In the genomic region with DNA sequence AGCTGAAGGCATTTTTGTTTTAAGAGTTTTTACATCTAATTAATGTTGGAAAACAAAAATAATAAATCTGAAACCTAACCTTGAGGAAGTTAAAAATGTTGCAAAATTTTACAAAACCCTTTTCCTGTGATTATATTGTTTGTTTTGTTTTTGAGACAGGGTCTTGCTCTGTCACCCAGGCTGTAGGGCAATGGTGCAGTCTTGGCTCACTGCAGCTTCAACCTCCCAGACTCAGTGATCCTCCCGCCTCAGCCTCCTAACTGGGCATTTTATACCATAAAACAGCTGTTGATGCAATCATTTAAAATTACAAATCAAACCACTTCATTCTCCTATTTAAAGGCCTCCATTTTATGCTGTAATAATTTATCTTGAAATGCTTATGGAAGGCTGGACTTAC, we compare ENCODE assay signal across 9 cellular contexts. TPM values are rescaled to one million over a fixed set of nuclear protein-coding genes. Genes with fewer than 3 reads are reported as not detected.
DNase-seq lines count a peak whose midpoint lies in the region; ATAC-seq and TF ChIP-seq lines count a peak whose summit lies in the region.
"Had no signal": no experiment of that assay in that cellular context is flagged by ENCODE, and none has a peak within 500 bp of the region (broad histone marks: within the 10 kb centered on the region; RNA-seq: fewer than 3 reads in every experiment).

No MANE protein-coding gene starts in this region.

- TF ChIP-seq EP300 in SK-N-SH (IDR thresholded peaks at IDR 0.05; ENCODE audit: borderline replicate concordance in 1 of 2, low read depth in 1 of 2, low read length in 1 of 2), result no peak

- H2AFZ ChIP-seq in osteoblast (ENCODE audit: low read length) (peak overlapping the region; percentile 64), SK-N-SH (ENCODE audit: low read depth) (no peak overlapping the region)

- H3K27me3 ChIP-seq in dorsolateral prefrontal cortex, result no peaks in the 10 kb centered on the region
- H3K27me3 ChIP-seq in osteoblast (ENCODE audit: insufficient read depth, low read length), result no peaks in the 10 kb centered on the region
- H3K27me3 ChIP-seq in SK-N-SH (ENCODE audit: insufficient read depth), result no peaks in the 10 kb centered on the region

- H3K36me3 Mint-ChIP-seq in stimulated activated naive CD8-positive, alpha-beta T cell treated with anti-CD3 and anti-CD28 coated beads, Interleukin-15, Interleukin-2, amounts not matched to agents 100 ng/mL and 50 ng/mL, for 24 hours (ENCODE audit: low read depth), result peaks cover 16% of the 10 kb centered on the region

- H3K27me3 Mint-ChIP-seq in stimulated activated naive CD8-positive, alpha-beta T cell treated with anti-CD3 and anti-CD28 coated beads, Interleukin-15, Interleukin-2, amounts not matched to agents 100 ng/mL and 50 ng/mL, for 24 hours, result no peaks in the 10 kb centered on the region
- H3K27me3 Mint-ChIP-seq in stimulated activated naive CD8-positive, alpha-beta T cell treated with anti-CD3 and anti-CD28 coated beads, Interleukin-15, amount 100 ng/mL, for 72 hours, result no peaks in the 10 kb centered on the region

- ATAC-seq in stimulated activated naive CD8-positive, alpha-beta T cell treated with anti-CD3 and anti-CD28 coated beads, Interleukin-15, amount 100 ng/mL, for 72 hours, result no peak

- H3K4me3 ChIP-seq in dorsolateral prefrontal cortex (peak overlapping the region in 55 of 59 donors; percentile 70 to 100 (median 94)), osteoblast (ENCODE audit: insufficient read depth, low read length) (no peak overlapping the region), SK-N-SH (ENCODE audit: low read depth in 2 of 2, low read length in 1 of 2) (no peak overlapping the region)

- H3K4me3 Mint-ChIP-seq in stimulated activated naive CD8-positive, alpha-beta T cell treated with anti-CD3 and anti-CD28 coated beads, Interleukin-15, Interleukin-2, amounts not matched to agents 100 ng/mL and 50 ng/mL, for 24 hours, result no peak overlapping the region
- H3K4me3 Mint-ChIP-seq in stimulated activated naive CD8-positive, alpha-beta T cell treated with anti-CD3 and anti-CD28 coated beads, Interleukin-15, amount 100 ng/mL, for 72 hours, result no peak overlapping the region

- intact Hi-C loops in dorsolateral prefrontal cortex (cut with DNase I), result loop anchor here in 1 of 2 donors (1.0 to 10.0 kb wide), 3 partner anchors 55 to 301 kb away; partner anchors contain the start of genes MAPRE2 and ZSCAN30

- H3K9me3 ChIP-seq in osteoblast (ENCODE audit: low read depth, low read length) (no peaks in the 10 kb centered on the region), SK-N-SH (no peaks in the 10 kb centered on the region)

- 78% methylated on average over 1 of the region's 1 CpG for WGBS in SK-N-SH (ENCODE audit: low lambda C conversion rate)

- peak overlapping the region; percentile 16 for H3K27ac Mint-ChIP-seq in stimulated activated naive CD8-positive, alpha-beta T cell treated with anti-CD3 and anti-CD28 coated beads, Interleukin-15, Interleukin-2, amounts not matched to agents 100 ng/mL and 50 ng/mL, for 24 hours
- H3K27ac Mint-ChIP-seq in stimulated activated naive CD8-positive, alpha-beta T cell treated with anti-CD3 and anti-CD28 coated beads, Interleukin-15, amount 100 ng/mL, for 72 hours, result no peak overlapping the region

- CTCF ChIA-PET in SK-N-SH (lab: Yijun Ruan, JAX), result interaction anchor here (1.1 to 3.8 kb wide), 3 partner anchors 9 to 114 kb away, joined by 5 to 28 read pairs (median 5); no protein-coding TSS in a partner anchor

- no peaks in the 10 kb centered on the region for H3F3A ChIP-seq in SK-N-SH (replicated peaks; ENCODE audit: insufficient read depth)

- peaks cover 30% of the 10 kb centered on the region for H4K20me1 ChIP-seq in osteoblast (ENCODE audit: insufficient read depth, low read length)
- H4K20me1 ChIP-seq in SK-N-SH (ENCODE audit: insufficient read depth), result peaks cover 28% of the 10 kb centered on the region

- H3K27ac ChIP-seq in dorsolateral prefrontal cortex (peak overlapping the region; percentile 93 to 100 (median 100)), osteoblast (ENCODE audit: low read depth, low read length) (no peak overlapping the region), SK-N-SH (ENCODE audit: low read depth in 2 of 2, low read length in 1 of 2) (no peak overlapping the region)

- no peak for TF ChIP-seq RAD21 in SK-N-SH (IDR thresholded peaks at IDR 0.05; ENCODE audit: low read length)

- POLR2A ChIA-PET in SK-N-SH (lab: Yijun Ruan, JAX), result no interaction called here

- DNase-seq in stimulated activated naive CD8-positive, alpha-beta T cell treated with anti-CD3 and anti-CD28 coated beads, Interleukin-15, amount 100 ng/mL, for 72 hours, result no peak
- DNase-seq in dorsolateral prefrontal cortex (no peak), osteoblast (ENCODE audit: insufficient read length, low spot score, missing footprints) (no peak), GM13976 (ENCODE audit: low spot score) (no peak), SK-N-SH (no peak), NCI-H1092 treated with DMSO at 0.1 percent for 48 hours (lab: John Stamatoyannopoulos, UW) (no peak), NCI-H510A (lab: John Stamatoyannopoulos, UW) (no peak)
- DNase-seq: activated CD4-positive, alpha-beta T cell treated with anti-CD3 and anti-CD28 coated beads, Interleukin-2, amount 50 U/mL, for 4 hours had no signal

- TF ChIP-seq CTCF in dorsolateral prefrontal cortex (IDR thresholded peaks at IDR 0.05 in 54 of 56, conservative IDR thresholded peaks at IDR 0.05 in 2 of 56; ENCODE audit: low read depth in 1 of 56, partially characterized antibody in 56 of 56) (no peak), osteoblast (IDR thresholded peaks at IDR 0.05; ENCODE audit: extremely low read depth, low read depth, low read length) (no peak), GM13976 (IDR thresholded peaks at IDR 0.05; ENCODE audit: borderline replicate concordance, control extremely low read depth, extremely low read depth, insufficient read depth, missing control alignments) (no peak), SK-N-SH (IDR thresholded peaks at IDR 0.05) (no peak)

- H3K79me2 ChIP-seq in osteoblast (ENCODE audit: insufficient read depth, low read length), result peaks cover 38% of the 10 kb centered on the region
- peaks cover 41% of the 10 kb centered on the region for H3K79me2 ChIP-seq in SK-N-SH (ENCODE audit: insufficient read depth)

- peaks cover 40% of the 10 kb centered on the region for H3K4me1 Mint-ChIP-seq in stimulated activated naive CD8-positive, alpha-beta T cell treated with anti-CD3 and anti-CD28 coated beads, Interleukin-15, Interleukin-2, amounts not matched to agents 100 ng/mL and 50 ng/mL, for 24 hours (ENCODE audit: low read depth)
- H3K4me1 Mint-ChIP-seq in stimulated activated naive CD8-positive, alpha-beta T cell treated with anti-CD3 and anti-CD28 coated beads, Interleukin-15, amount 100 ng/mL, for 72 hours, result peaks cover 36% of the 10 kb centered on the region

- no peak overlapping the region for H3K9ac ChIP-seq in SK-N-SH

- H3K9me3 Mint-ChIP-seq in stimulated activated naive CD8-positive, alpha-beta T cell treated with anti-CD3 and anti-CD28 coated beads, Interleukin-15, Interleukin-2, amounts not matched to agents 100 ng/mL and 50 ng/mL, for 24 hours, result no peaks in the 10 kb centered on the region
- H3K9me3 Mint-ChIP-seq in stimulated activated naive CD8-positive, alpha-beta T cell treated with anti-CD3 and anti-CD28 coated beads, Interleukin-15, amount 100 ng/mL, for 72 hours, result no peaks in the 10 kb centered on the region

- H3K4me2 ChIP-seq in osteoblast (ENCODE audit: insufficient read depth, low read length) (peak overlapping the region; percentile 97), SK-N-SH (no peak overlapping the region)

- H3K4me1 ChIP-seq in osteoblast (ENCODE audit: insufficient read depth, low read length) (peaks cover 18% of the 10 kb centered on the region), SK-N-SH (ENCODE audit: control insufficient read depth in 1 of 2, insufficient read depth in 2 of 2, low read depth in 1 of 2, low read length in 1 of 2) (peaks cover 0 to 15% of the 10 kb centered on the region in 2 experiments; a peak in 3 of 4 replicates)

- no peaks in the 10 kb centered on the region for H3K36me3 ChIP-seq in osteoblast (ENCODE audit: insufficient read depth, low read length)
- peaks cover 7 to 22% of the 10 kb centered on the region in 2 experiments for H3K36me3 ChIP-seq in SK-N-SH (replicated peaks in 1 of 2; ENCODE audit: control insufficient read depth in 1 of 2, insufficient read depth in 2 of 2, low read length in 1 of 2)

- H3K9me2 ChIP-seq in SK-N-SH, result no peaks in the 10 kb centered on the region

- in situ Hi-C loops in GM13976 (cut with MboI; ENCODE audit: low sequenced_read_pairs, unreplicated experiment), result loop anchor here (10.0 kb wide), 1 partner anchor 111 kb away; no protein-coding TSS in a partner anchor

TF ChIP-seq in SK-N-SH, 30 proteins besides CTCF, POLR2A, EP300 and RAD21 (continues in another document):
- no peak for TF ChIP-seq YY1 (IDR thresholded peaks at IDR 0.05; ENCODE audit: low read depth)
- no peak for TF ChIP-seq RCOR1 (IDR thresholded peaks at IDR 0.05; ENCODE audit: low read length)
- TF ChIP-seq RXRA (IDR thresholded peaks at IDR 0.05; ENCODE audit: borderline replicate concordance, low read depth), result no peak
- TF ChIP-seq, protein P1, sequence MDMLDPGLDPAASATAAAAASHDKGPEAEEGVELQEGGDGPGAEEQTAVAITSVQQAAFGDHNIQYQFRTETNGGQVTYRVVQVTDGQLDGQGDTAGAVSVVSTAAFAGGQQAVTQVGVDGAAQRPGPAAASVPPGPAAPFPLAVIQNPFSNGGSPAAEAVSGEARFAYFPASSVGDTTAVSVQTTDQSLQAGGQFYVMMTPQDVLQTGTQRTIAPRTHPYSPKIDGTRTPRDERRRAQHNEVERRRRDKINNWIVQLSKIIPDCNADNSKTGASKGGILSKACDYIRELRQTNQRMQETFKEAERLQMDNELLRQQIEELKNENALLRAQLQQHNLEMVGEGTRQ (IDR thresholded peaks at IDR 0.05; ENCODE audit: borderline replicate concordance, low read depth, low read length), result no peak
- no peak for TF ChIP-seq FOXM1 (IDR thresholded peaks at IDR 0.05; ENCODE audit: low read depth)

RNA-seq across cellular contexts. Expression of gene ZNF24, which starts 1.7 kb away (rescaled TPM):
- total RNA-seq in dorsolateral prefrontal cortex (100 to 1,000 TPM in 2 of 120 experiments, 10 to 100 TPM in 118; 49.1 to 124 (median 68.9) TPM), osteoblast (27.4 and 29.7 TPM in 2 replicates)
- polyA plus RNA-seq in SK-N-SH (2012; rRNA removed), result 6.9 and 10.0 TPM in 2 replicates
- polyA plus RNA-seq in SK-N-SH (2012; cell fraction: cytosol; rRNA removed), result 10.5 and 11.7 TPM in 2 replicates
- 6.6 and 13.3 TPM in 2 replicates for polyA plus RNA-seq in SK-N-SH (2012; cell fraction: nucleus; rRNA removed)

RNA-seq across cellular contexts. Expression of gene ZNF396, which starts 31.2 kb away (rescaled TPM):
- 1 to 10 TPM; 1.5 to 6.7 (median 3.7) TPM for total RNA-seq in dorsolateral prefrontal cortex
- total RNA-seq in osteoblast, result 1.8 and 3.3 TPM in 2 replicates
- polyA plus RNA-seq in SK-N-SH (2012; rRNA removed), result 0.41 and 0.76 TPM in 2 replicates
- polyA plus RNA-seq in SK-N-SH (2012; cell fraction: cytosol; rRNA removed), result 0.64 and 0.73 TPM in 2 replicates
- 1.3 TPM in 2 replicates for polyA plus RNA-seq in SK-N-SH (2012; cell fraction: nucleus; rRNA removed)

RNA-seq across cellular contexts. Expression of gene ZSCAN30, which starts 55.9 kb away (rescaled TPM):
- total RNA-seq in dorsolateral prefrontal cortex, result 10 to 100 TPM; 17.0 to 49.2 (median 28.7) TPM
- total RNA-seq in osteoblast, result 16.6 and 17.7 TPM in 2 replicates
- 5.9 and 7.0 TPM in 2 replicates for polyA plus RNA-seq in SK-N-SH (2012; rRNA removed)
- 5.1 and 5.3 TPM in 2 replicates for polyA plus RNA-seq in SK-N-SH (2012; cell fraction: cytosol; rRNA removed)
- 13.9 and 25.6 TPM in 2 replicates for polyA plus RNA-seq in SK-N-SH (2012; cell fraction: nucleus; rRNA removed)

Comparison
In these comparisons a context has a peak if more than half of its experiments do, and no peak if none do; other contexts are left out.
1. H3K27ac ChIP-seq: peak in dorsolateral prefrontal cortex (59 of 59); none in osteoblast (single experiment) and SK-N-SH (0 of 2).
2. H3K4me3 ChIP-seq: peak in dorsolateral prefrontal cortex (55 of 59); none in osteoblast (single experiment) and SK-N-SH (0 of 2).